ENCODE assay signal across 28 cellular contexts in genomic region chr2:80016166-80016565, GRCh38.
"Had no signal": no experiment of that assay in that cellular context is flagged by ENCODE, and none has a peak within 500 bp of the region (broad histone marks: within the 10 kb centered on the region; RNA-seq: fewer than 3 reads in every experiment).

No MANE protein-coding gene starts in this region.

- H3K4me1 Mint-ChIP-seq: activated CD4-positive, alpha-beta T cell treated with anti-CD3 and anti-CD28 coated beads, Interleukin-2, amount 10 ng/mL, durations not matched to agents 24 days and 14 days; activated naive CD4-positive, alpha-beta T cell treated with anti-CD3 and anti-CD28 coated beads, Interleukin-2, amount 50 U/mL, for 24 hours; activated naive CD8-positive, alpha-beta T cell treated with anti-CD3 and anti-CD28 coated beads, Interleukin-2, amount 10 ng/mL, durations not matched to agents 7 days and 5 days; central memory CD8-positive, alpha-beta T cell had no signal

- DNase-seq: activated CD4-positive, alpha-beta T cell treated with anti-CD3 and anti-CD28 coated beads, Interleukin-2, amount 10 ng/mL, durations not matched to agents 24 days and 14 days; activated CD4-positive, alpha-beta T cell treated with anti-CD3 and anti-CD28 coated beads, Interleukin-2, amount 50 U/mL, for 4 hours; activated CD8-positive, alpha-beta T cell treated with anti-CD3 and anti-CD28 coated beads, Interleukin-2, amount 10 ng/mL, durations not matched to agents 7 days and 5 days; activated gamma-delta T cell; activated naive CD4-positive, alpha-beta T cell treated with Interleukin-2 at 50 U/mL for 16 hours; activated naive CD8-positive, alpha-beta T cell treated with anti-CD3 and anti-CD28 coated beads, Interleukin-2, amount 10 ng/mL, durations not matched to agents 7 days and 5 days; activated T-cell treated with anti-CD3 and anti-CD28 coated beads, Interleukin-2, amount 50 U/mL, for 24 hours; MM.1S; MV-4-11; NCI-H1092; NCI-H1436 treated with DMSO at 0.1 percent for 48 hours; NCI-H187; NCI-H2029 treated with DMSO at 0.1 percent for 48 hours; NCI-H2171 treated with DMSO at 0.1 percent for 48 hours; NCI-H345; NCI-H524 treated with DMSO at 0.1 percent for 48 hours; NK-92 treated with Interleukin-12 subunit alpha and Interleukin-12 subunit beta, amount 100 ng/mL, for 24 hours; PC-3; Peyer's patch; Right ventricle myocardium superior; SW 1271; T-helper 1 cell; T-helper 2 cell; T-helper 9 cell; WERI-Rb-1 had no signal

- H3K27ac Mint-ChIP-seq: activated CD4-positive, alpha-beta T cell treated with anti-CD3 and anti-CD28 coated beads, Interleukin-2, amount 10 ng/mL, durations not matched to agents 24 days and 14 days; activated CD8-positive, alpha-beta T cell treated with anti-CD3 and anti-CD28 coated beads, Interleukin-2, amount 10 ng/mL, durations not matched to agents 7 days and 5 days; activated naive CD4-positive, alpha-beta T cell treated with anti-CD3 and anti-CD28 coated beads, Interleukin-2, amount 50 U/mL, for 24 hours; activated naive CD8-positive, alpha-beta T cell treated with anti-CD3 and anti-CD28 coated beads, Interleukin-2, amount 10 ng/mL, durations not matched to agents 7 days and 5 days; activated T-cell treated with anti-CD3 and anti-CD28 coated beads, Interleukin-2, amount 50 U/mL, for 24 hours; activated T-helper 2 cell treated with anti-CD3 and anti-CD28 coated beads, Interferon-gamma antibody, Interleukin-2, Interleukin-4, amounts not matched to agents 10 μg/mL and 5 μg/mL and 100 μg/mL, durations not matched to agents 14 hours and 24 hours and 36 hours had no signal

- H3K36me3 Mint-ChIP-seq: activated naive CD4-positive, alpha-beta T cell treated with anti-CD3 and anti-CD28 coated beads, Interleukin-2, amount 50 U/mL, for 24 hours; activated naive CD8-positive, alpha-beta T cell treated with anti-CD3 and anti-CD28 coated beads, Interleukin-2, amount 10 ng/mL, durations not matched to agents 7 days and 5 days had no signal

- H3K9me3 Mint-ChIP-seq: activated CD4-positive, alpha-beta T cell treated with anti-CD3 and anti-CD28 coated beads, Interleukin-2, amount 10 ng/mL, durations not matched to agents 24 days and 14 days; activated naive CD4-positive, alpha-beta T cell treated with anti-CD3 and anti-CD28 coated beads, Interleukin-2, amount 50 U/mL, for 24 hours; activated T-helper 2 cell treated with anti-CD3 and anti-CD28 coated beads, Interferon-gamma antibody, Interleukin-2, Interleukin-4, amounts not matched to agents 10 μg/mL and 5 μg/mL and 100 μg/mL, durations not matched to agents 14 hours and 24 hours and 36 hours had no signal

- H3K4me3 Mint-ChIP-seq: activated CD4-positive, alpha-beta T cell treated with anti-CD3 and anti-CD28 coated beads, Interleukin-2, amount 10 ng/mL, durations not matched to agents 24 days and 14 days; activated CD8-positive, alpha-beta T cell treated with anti-CD3 and anti-CD28 coated beads, Interleukin-2, amount 10 ng/mL, durations not matched to agents 7 days and 5 days; activated naive CD4-positive, alpha-beta T cell treated with anti-CD3 and anti-CD28 coated beads, Interleukin-2, amount 50 U/mL, for 24 hours; activated naive CD8-positive, alpha-beta T cell treated with anti-CD3 and anti-CD28 coated beads, Interleukin-2, amount 10 ng/mL, durations not matched to agents 7 days and 5 days; activated T-cell treated with anti-CD3 and anti-CD28 coated beads, Interleukin-2, amount 50 U/mL, for 24 hours; central memory CD8-positive, alpha-beta T cell had no signal

- H3K27me3 Mint-ChIP-seq: activated CD4-positive, alpha-beta T cell treated with anti-CD3 and anti-CD28 coated beads, Interleukin-2, amount 10 ng/mL, durations not matched to agents 24 days and 14 days; activated naive CD4-positive, alpha-beta T cell treated with anti-CD3 and anti-CD28 coated beads, Interleukin-2, amount 50 U/mL, for 24 hours; activated naive CD8-positive, alpha-beta T cell treated with anti-CD3 and anti-CD28 coated beads, Interleukin-2, amount 10 ng/mL, durations not matched to agents 7 days and 5 days; activated T-cell treated with anti-CD3 and anti-CD28 coated beads, Interleukin-2, amount 50 U/mL, for 24 hours; central memory CD8-positive, alpha-beta T cell had no signal
